20 cellular contexts compared by ENCODE assay signal in genomic region chr4:110625593-110626292, GRCh38. TPM values are rescaled to one million over a fixed set of nuclear protein-coding genes. Genes with fewer than 3 reads are reported as not detected.
DNase-seq lines count a peak whose midpoint lies in the region; ATAC-seq, FAIRE-seq and TF ChIP-seq lines count a peak whose summit lies in the region.
"Had no signal": no experiment of that assay in that cellular context is flagged by ENCODE, and none has a peak within 500 bp of the region (broad histone marks: within the 10 kb centered on the region; RNA-seq: fewer than 3 reads in every experiment).

No MANE protein-coding gene starts in this region.

- DNase-seq in NCI-H82 (lab: John Stamatoyannopoulos, UW): peak; percentile 2
- no peak for DNase-seq in NCI-H82 treated with DMSO at 0.1 percent for 48 hours (lab: John Stamatoyannopoulos, UW; ENCODE audit: unreplicated experiment)
- DNase-seq in H1 (ENCODE audit: low read depth in 1 of 2, low spot score in 2 of 2): no peak
- DNase-seq in mesendoderm: peak; percentile 81
- DNase-seq in activated CD8-positive, alpha-beta memory T cell treated with anti-CD3 and anti-CD28 coated beads, Interleukin-2, amount 10 ng/mL, durations not matched to agents 7 days and 5 days: no peak
- DNase-seq in NCI-H1694 treated with DMSO at 0.1 percent for 48 hours (lab: John Stamatoyannopoulos, UW): no peak
- DNase-seq in occipital lobe (lab: John Stamatoyannopoulos, UW): no peak
- DNase-seq: DMS 273 treated with DMSO at 0.1 percent for 48 hours, DND-41, GM23248, NCI-H1048, NCI-H1436, NCI-H2029, NCI-H526 treated with DMSO at 0.1 percent for 48 hours, SJCRH30 had no signal

- H4K5ac ChIP-seq in H1 (ENCODE audit: insufficient read length, low read depth, low read length) (no peak overlapping the region), mesendoderm (ENCODE audit: low read length) (no peak overlapping the region)

- peaks cover 99% of the 10 kb centered on the region for H3K27me3 Mint-ChIP-seq in activated CD8-positive, alpha-beta memory T cell treated with anti-CD3 and anti-CD28 coated beads, Interleukin-2, amount 10 ng/mL, durations not matched to agents 7 days and 5 days

- H3K9ac ChIP-seq in H1 (replicated peaks in 1 of 4; ENCODE audit: extremely low read depth in 1 of 4, low read depth in 3 of 4, low read length in 3 of 4) (no peak overlapping the region), mesendoderm (ENCODE audit: low read length) (no peak overlapping the region)
- H3K9ac ChIP-seq: GM23248, KMS-11 had no signal

- no peak for FAIRE-seq in H1 (lab: Jason Lieb, UNC)

- H3K4me1 Mint-ChIP-seq in activated CD8-positive, alpha-beta memory T cell treated with anti-CD3 and anti-CD28 coated beads, Interleukin-2, amount 10 ng/mL, durations not matched to agents 7 days and 5 days: no peaks in the 10 kb centered on the region

- POLR2A ChIA-PET in H1 (lab: Charles Lee; ENCODE audit: partially characterized antibody): no interaction called here

- peaks cover 0 to 2% (median 0%) of the 10 kb centered on the region in 4 experiments; a peak in 1 of 8 replicates for H3K36me3 ChIP-seq in H1 (ENCODE audit: control insufficient read depth in 2 of 4, insufficient read depth in 4 of 4, low read length in 3 of 4)
- H3K36me3 ChIP-seq in mesendoderm (ENCODE audit: control insufficient read depth, insufficient read depth, low read length): no peaks in the 10 kb centered on the region

- H4K20me1 ChIP-seq in H1 (replicated peaks in 1 of 2; ENCODE audit: control insufficient read depth in 1 of 2, insufficient read depth in 2 of 2, low read length in 2 of 2): peaks cover 3 to 22% of the 10 kb centered on the region in 2 experiments

- no peak overlapping the region; a peak in 1 of 4 replicates for H3K4me2 ChIP-seq in H1 (ENCODE audit: insufficient read depth in 1 of 2, low read depth in 2 of 2, low read length in 2 of 2)
- H3K4me2 ChIP-seq in mesendoderm (ENCODE audit: low read length): no peak overlapping the region
- H3K4me2 ChIP-seq: KMS-11 had no signal

- no peak overlapping the region for H2BK12ac ChIP-seq in H1 (ENCODE audit: low read depth, low read length)

- H3K4me3 Mint-ChIP-seq in activated CD8-positive, alpha-beta memory T cell treated with anti-CD3 and anti-CD28 coated beads, Interleukin-2, amount 10 ng/mL, durations not matched to agents 7 days and 5 days: no peak overlapping the region

- no peak overlapping the region for H3K56ac ChIP-seq in H1 (replicated peaks; ENCODE audit: insufficient read length, low read depth, low read length)
- no peak overlapping the region for H3K56ac ChIP-seq in mesendoderm (ENCODE audit: low read length)

- H3K18ac ChIP-seq in H1 (ENCODE audit: extremely low read depth, low read length) (no peak overlapping the region), mesendoderm (ENCODE audit: low read length) (no peak overlapping the region)

- no peak overlapping the region for H4K91ac ChIP-seq in H1 (replicated peaks; ENCODE audit: insufficient read length, low read length)

- H2AK5ac ChIP-seq in H1 (ENCODE audit: low read depth, low read length) (no peak overlapping the region), mesendoderm (ENCODE audit: low read length) (no peak overlapping the region)

- H2BK120ac ChIP-seq in H1 (replicated peaks; ENCODE audit: low read depth, low read length) (no peak overlapping the region), mesendoderm (ENCODE audit: low read depth, low read length) (no peak overlapping the region)

- no peaks in the 10 kb centered on the region for H3K9me3 Mint-ChIP-seq in activated CD8-positive, alpha-beta memory T cell treated with anti-CD3 and anti-CD28 coated beads, Interleukin-2, amount 10 ng/mL, durations not matched to agents 7 days and 5 days (ENCODE audit: low read depth)

- H3K4ac ChIP-seq in H1 (replicated peaks; ENCODE audit: insufficient read length, low read depth, low read length) (no peak overlapping the region), mesendoderm (ENCODE audit: low read depth, low read length) (no peak overlapping the region)

- peaks cover 17% of the 10 kb centered on the region for H3K23me2 ChIP-seq in H1 (ENCODE audit: low read depth, low read length)

- H3K27ac ChIP-seq in H1 (ENCODE audit: low read depth, low read length) (no peak overlapping the region), mesendoderm (ENCODE audit: low read depth, low read length) (no peak overlapping the region)
- H3K27ac ChIP-seq: 22Rv1, GM23248, KMS-11, SJCRH30 had no signal

- no peak for TF ChIP-seq EP300 in H1 (IDR thresholded peaks at IDR 0.05; ENCODE audit: borderline replicate concordance in 1 of 2, low read depth in 2 of 2, low read length in 2 of 2)

- 12% methylated on average over 9 of the region's 9 CpGs; no CpG with 5 or more reads in 1 of the 2 experiments for WGBS in H1 (ENCODE audit: extremely low coverage in 1 of 2, insufficient coverage in 1 of 2, insufficient read length in 1 of 2, insufficient replicate concordance in 2 of 2, low coverage in 1 of 2, low lambda C conversion rate in 2 of 2, missing lambda C conversion rate in 1 of 2), 2 experiments
- no CpG with 5 or more reads among the region's 9 CpGs for WGBS in mesendoderm (ENCODE audit: extremely low coverage, insufficient coverage, low lambda C conversion rate)

- H3K79me2 ChIP-seq in H1 (ENCODE audit: control insufficient read depth in 1 of 2, insufficient read depth in 2 of 2, low read length in 2 of 2): no peaks in the 10 kb centered on the region
- peaks cover 13% of the 10 kb centered on the region for H3K79me2 ChIP-seq in mesendoderm (ENCODE audit: control insufficient read depth, insufficient read depth, low read length)

- H3K27me3 ChIP-seq in H1 (replicated peaks in 1 of 4; ENCODE audit: control insufficient read depth in 3 of 4, extremely low read depth in 1 of 4, insufficient read depth in 3 of 4, low read length in 3 of 4) (peaks cover 86 to 98% (median 95%) of the 10 kb centered on the region in 4 experiments), mesendoderm (ENCODE audit: insufficient read depth, low read length, poor library complexity) (peaks cover 27% of the 10 kb centered on the region)
- H3K27me3 ChIP-seq: SJCRH30 had no signal

- no peak overlapping the region for H2AFZ ChIP-seq in H1 (ENCODE audit: low read length)
- H2AFZ ChIP-seq: GM23248 had no signal

- peaks cover 0 to 24% (median 19%) of the 10 kb centered on the region in 4 experiments; a peak in 6 of 7 replicates for H3K4me1 ChIP-seq in H1 (replicated peaks in 1 of 4; ENCODE audit: control insufficient read depth in 3 of 4, insufficient read depth in 4 of 4, low read length in 3 of 4)
- H3K4me1 ChIP-seq in mesendoderm (ENCODE audit: control insufficient read depth, low read depth, low read length): peaks cover 30% of the 10 kb centered on the region

- no peak for ATAC-seq in activated CD8-positive, alpha-beta memory T cell treated with anti-CD3 and anti-CD28 coated beads, Interleukin-2, amount 10 ng/mL, durations not matched to agents 7 days and 5 days
- ATAC-seq in HG03025 (IDR thresholded peaks at IDR 0.05; ENCODE audit: low FRiP score, unreplicated experiment): no peak
- ATAC-seq: Panc1 had no signal

- no peak overlapping the region for H2BK15ac ChIP-seq in H1 (ENCODE audit: low read length)
- no peak overlapping the region for H2BK15ac ChIP-seq in mesendoderm (replicated peaks; ENCODE audit: low read depth)

- TF ChIP-seq RAD21 in H1 (IDR thresholded peaks at IDR 0.05 in 1 of 2, conservative IDR thresholded peaks at IDR 0.05 in 1 of 2; ENCODE audit: low read depth in 2 of 2, low read length in 2 of 2): no peak

- no peak overlapping the region for H4K8ac ChIP-seq in H1 (ENCODE audit: extremely low read depth, insufficient read depth, low read length)
- no peak overlapping the region for H4K8ac ChIP-seq in mesendoderm (ENCODE audit: low read depth, low read length)

- H3K14ac ChIP-seq in H1 (ENCODE audit: insufficient read length): no peak overlapping the region

- TF ChIP-seq CTCF in H1 (IDR thresholded peaks at IDR 0.05; ENCODE audit: control extremely low read depth in 1 of 3, insufficient read depth in 1 of 3, low read depth in 1 of 3, low read length in 3 of 3): no peak

- H3K4me3 ChIP-seq in H1 (ENCODE audit: extremely low read depth in 1 of 4, insufficient read depth in 2 of 4, low read depth in 3 of 4, low read length in 4 of 4): no peak overlapping the region
- H3K4me3 ChIP-seq in mesendoderm (ENCODE audit: low read length): no peak overlapping the region
- H3K4me3 ChIP-seq: GM23248, SJCRH30 had no signal

- H2BK5ac ChIP-seq in H1 (ENCODE audit: low read depth, low read length) (no peak overlapping the region), mesendoderm (ENCODE audit: low read length) (no peak overlapping the region)

- peaks cover 10% of the 10 kb centered on the region for H3K36me3 Mint-ChIP-seq in activated CD8-positive, alpha-beta memory T cell treated with anti-CD3 and anti-CD28 coated beads, Interleukin-2, amount 10 ng/mL, durations not matched to agents 7 days and 5 days

- no peak overlapping the region for H2BK20ac ChIP-seq in H1 (ENCODE audit: low read length)

- H3K9me3 ChIP-seq in H1 (ENCODE audit: insufficient read depth in 2 of 2, low read depth in 1 of 2, low read length in 1 of 2): no peaks in the 10 kb centered on the region
- H3K9me3 ChIP-seq: SJCRH30 had no signal

- TF ChIP-seq POLR2A in H1 (IDR thresholded peaks at IDR 0.05; ENCODE audit: control extremely low read depth in 1 of 2, low read depth in 2 of 2, low read length in 2 of 2): no peak

- no peak overlapping the region for H3K27ac Mint-ChIP-seq in activated CD8-positive, alpha-beta memory T cell treated with anti-CD3 and anti-CD28 coated beads, Interleukin-2, amount 10 ng/mL, durations not matched to agents 7 days and 5 days

- CTCF ChIA-PET in H1 (lab: Charles Lee; ENCODE audit: partially characterized antibody): interaction anchor here (3.5 kb wide), 1 partner anchor 8 kb away, joined by 17 read pairs; no protein-coding TSS in a partner anchor
- CTCF ChIA-PET in activated CD8-positive, alpha-beta memory T cell treated with anti-CD3 and anti-CD28 coated beads, Interleukin-2, amount 10 ng/mL, durations not matched to agents 7 days and 5 days (lab: Charles Lee): no interaction called here

- H3K23ac ChIP-seq in H1 (ENCODE audit: insufficient read length): no peak overlapping the region
- no peak overlapping the region for H3K23ac ChIP-seq in mesendoderm (ENCODE audit: low read length)

- H3K79me1 ChIP-seq in H1 (ENCODE audit: low read depth, low read length) (no peaks in the 10 kb centered on the region), mesendoderm (ENCODE audit: low read length) (no peaks in the 10 kb centered on the region)

RNA-seq across cellular contexts. Expression of gene PITX2, which starts 2.9 kb away (rescaled TPM):
- 0.44 and 0.67 TPM in 2 replicates for total RNA-seq in H1 (2021; fragmentation: NEBNext Ultra II Directional; extraction: Animal tissue kit (Norgen Biotek cat#: 25700))
- polyA plus RNA-seq in H1 (2011; rRNA removed): 0.09 and 0.31 TPM in 2 replicates
- polyA plus RNA-seq in H1 (2011; cell fraction: cytosol; rRNA removed): 0.08 TPM
- polyA plus RNA-seq in H1 (2011; cell fraction: nucleus; rRNA removed): 0.13 TPM
- 0.14 to 0.50 TPM (median 0.25 TPM) in 4 replicates for polyA plus RNA-seq in H1 (2012, experiment 1 of 2)
- 0.26 TPM for polyA plus RNA-seq in H1 (2012, experiment 2 of 2)
- polyA plus RNA-seq in H1 (2013, experiment 1 of 2): 0.85 TPM
- 0.64 TPM for polyA plus RNA-seq in H1 (2013, experiment 2 of 2)
- polyA minus RNA-seq in H1 (2011; rRNA and poly(A)+ RNA removed): not detected in 2 replicates
- polyA minus RNA-seq in H1 (2011; cell fraction: cytosol; rRNA and poly(A)+ RNA removed): not detected
- polyA minus RNA-seq in H1 (2011; cell fraction: nucleus; rRNA and poly(A)+ RNA removed): 0.40 TPM
- 81.8 TPM for polyA plus RNA-seq in mesendoderm (2013, experiment 1 of 2)
- polyA plus RNA-seq in mesendoderm (2013, experiment 2 of 2): 77.4 TPM
- total RNA-seq in activated CD8-positive, alpha-beta memory T cell treated with anti-CD3 and anti-CD28 coated beads, Interleukin-2, amount 10 ng/mL, durations not matched to agents 7 days and 5 days: not detected
- total RNA-seq in occipital lobe: not detected
- total RNA-seq: G401 had no signal

Comparison
In these comparisons a context has a peak if more than half of its experiments do, and no peak if none do; other contexts are left out.
1. DNase-seq: peak in NCI-H82 (single experiment) and mesendoderm (single experiment); none in NCI-H82 treated with DMSO at 0.1 percent for 48 hours (single experiment), H1 (0 of 2), activated CD8-positive, alpha-beta memory T cell treated with anti-CD3 and anti-CD28 coated beads, Interleukin-2, amount 10 ng/mL, durations not matched to agents 7 days and 5 days (single experiment), NCI-H1694 treated with DMSO at 0.1 percent for 48 hours (single experiment) and occipital lobe (single experiment).